19 cellular contexts compared by ENCODE assay signal in genomic region chr2:231111987-231112386, GRCh38. TPM values are rescaled to one million over a fixed set of nuclear protein-coding genes. Genes with fewer than 3 reads are reported as not detected.
A peak's percentile ranks its signal among the peaks of the same experiment; 100 is the strongest.
DNase-seq lines count a peak whose midpoint lies in the region; ATAC-seq and TF ChIP-seq lines count a peak whose summit lies in the region.
"Had no signal": no experiment of that assay in that cellular context is flagged by ENCODE, and none has a peak within 500 bp of the region (broad histone marks: within the 10 kb centered on the region; RNA-seq: fewer than 3 reads in every experiment).

No MANE protein-coding gene starts in this region.

- H3K4me3 Mint-ChIP-seq in activated naive CD8-positive, alpha-beta T cell, result no peak overlapping the region
- no peak overlapping the region for H3K4me3 Mint-ChIP-seq in activated naive CD8-positive, alpha-beta T cell treated with anti-CD3 and anti-CD28 coated beads, Interleukin-2, amount 50 U/mL, for 24 hours
- H3K4me3 Mint-ChIP-seq in stimulated activated naive B cell treated with anti-CD40 and anti-IgM and Interleukin-4, amounts not matched to agents 10 μg/mL and 1 μg/mL and 100 μg/mL, for 72 hours, result no peak overlapping the region
- H3K4me3 Mint-ChIP-seq in activated CD8-positive, alpha-beta T cell treated with anti-CD3 and anti-CD28 coated beads for 36 hours, result no peak overlapping the region
- H3K4me3 Mint-ChIP-seq: activated naive CD4-positive, alpha-beta T cell treated with anti-CD3 and anti-CD28 coated beads for 36 hours; brain; CD4-positive, CD25-positive, alpha-beta regulatory T cell; naive thymus-derived CD8-positive, alpha-beta T cell had no signal

- no peaks in the 10 kb centered on the region for H3K27me3 Mint-ChIP-seq in activated naive CD8-positive, alpha-beta T cell
- no peaks in the 10 kb centered on the region for H3K27me3 Mint-ChIP-seq in activated naive CD8-positive, alpha-beta T cell treated with anti-CD3 and anti-CD28 coated beads, Interleukin-2, amount 50 U/mL, for 24 hours
- H3K27me3 Mint-ChIP-seq in stimulated activated naive B cell treated with anti-CD40 and anti-IgM and Interleukin-4, amounts not matched to agents 10 μg/mL and 1 μg/mL and 100 μg/mL, for 72 hours, result no peaks in the 10 kb centered on the region
- no peaks in the 10 kb centered on the region for H3K27me3 Mint-ChIP-seq in activated CD8-positive, alpha-beta T cell treated with anti-CD3 and anti-CD28 coated beads for 36 hours
- H3K27me3 Mint-ChIP-seq: brain; CD4-positive, CD25-positive, alpha-beta regulatory T cell; naive thymus-derived CD8-positive, alpha-beta T cell had no signal

- H3K27ac Mint-ChIP-seq in activated naive CD8-positive, alpha-beta T cell, result peak overlapping the region; percentile 7
- H3K27ac Mint-ChIP-seq in activated naive CD8-positive, alpha-beta T cell treated with anti-CD3 and anti-CD28 coated beads, Interleukin-2, amount 50 U/mL, for 24 hours, result no peak overlapping the region
- peak overlapping the region; percentile 3 for H3K27ac Mint-ChIP-seq in stimulated activated naive B cell treated with anti-CD40 and anti-IgM and Interleukin-4, amounts not matched to agents 10 μg/mL and 1 μg/mL and 100 μg/mL, for 72 hours
- no peak overlapping the region for H3K27ac Mint-ChIP-seq in activated CD8-positive, alpha-beta T cell treated with anti-CD3 and anti-CD28 coated beads for 36 hours
- H3K27ac Mint-ChIP-seq: activated naive CD4-positive, alpha-beta T cell treated with anti-CD3 and anti-CD28 coated beads for 36 hours had no signal

- CTCF ChIA-PET in activated CD8-positive, alpha-beta T cell treated with anti-CD3 and anti-CD28 coated beads for 36 hours (lab: Charles Lee), result interaction anchor here (1.4 to 1.6 kb wide), 2 partner anchors 9 to 14 kb away, joined by 3 to 6 read pairs; no protein-coding TSS in a partner anchor

- in situ Hi-C loops in astrocyte of the spinal cord (cut with HindIII; ENCODE audit: low sequenced_read_pairs), result no loop called here

- H3K4me1 Mint-ChIP-seq in activated naive CD8-positive, alpha-beta T cell (ENCODE audit: low read depth), result peaks cover 5% of the 10 kb centered on the region
- H3K4me1 Mint-ChIP-seq in activated naive CD8-positive, alpha-beta T cell treated with anti-CD3 and anti-CD28 coated beads, Interleukin-2, amount 50 U/mL, for 24 hours, result no peaks in the 10 kb centered on the region
- H3K4me1 Mint-ChIP-seq in stimulated activated naive B cell treated with anti-CD40 and anti-IgM and Interleukin-4, amounts not matched to agents 10 μg/mL and 1 μg/mL and 100 μg/mL, for 72 hours, result no peaks in the 10 kb centered on the region
- peaks cover 2% of the 10 kb centered on the region for H3K4me1 Mint-ChIP-seq in activated CD8-positive, alpha-beta T cell treated with anti-CD3 and anti-CD28 coated beads for 36 hours (ENCODE audit: low read depth)

- no peak for ATAC-seq in activated naive CD8-positive, alpha-beta T cell treated with anti-CD3 and anti-CD28 coated beads, Interleukin-2, amount 50 U/mL, for 24 hours
- no peak for ATAC-seq in stimulated activated naive B cell treated with anti-CD40 and anti-IgM and Interleukin-4, amounts not matched to agents 10 μg/mL and 1 μg/mL and 100 μg/mL, for 72 hours (replicated peaks)
- no peak for ATAC-seq in activated CD8-positive, alpha-beta T cell treated with anti-CD3 and anti-CD28 coated beads for 36 hours
- ATAC-seq in GM18867 (IDR thresholded peaks at IDR 0.05; ENCODE audit: unreplicated experiment), result no peak
- ATAC-seq: naive thymus-derived CD8-positive, alpha-beta T cell had no signal

- H3K9me3 Mint-ChIP-seq in activated naive CD8-positive, alpha-beta T cell (ENCODE audit: low read depth), result no peaks in the 10 kb centered on the region
- H3K9me3 Mint-ChIP-seq in activated naive CD8-positive, alpha-beta T cell treated with anti-CD3 and anti-CD28 coated beads, Interleukin-2, amount 50 U/mL, for 24 hours, result no peaks in the 10 kb centered on the region
- no peaks in the 10 kb centered on the region for H3K9me3 Mint-ChIP-seq in stimulated activated naive B cell treated with anti-CD40 and anti-IgM and Interleukin-4, amounts not matched to agents 10 μg/mL and 1 μg/mL and 100 μg/mL, for 72 hours
- no peaks in the 10 kb centered on the region for H3K9me3 Mint-ChIP-seq in activated CD8-positive, alpha-beta T cell treated with anti-CD3 and anti-CD28 coated beads for 36 hours
- H3K9me3 Mint-ChIP-seq: activated naive CD4-positive, alpha-beta T cell treated with anti-CD3 and anti-CD28 coated beads for 36 hours; brain; CD4-positive, CD25-positive, alpha-beta regulatory T cell; naive thymus-derived CD8-positive, alpha-beta T cell had no signal

- H3K4me3 ChIP-seq in astrocyte of the spinal cord (ENCODE audit: low read depth, low read length), result no peak overlapping the region
- H3K4me3 ChIP-seq: prostate gland, SK-N-MC had no signal

- H3K36me3 Mint-ChIP-seq in activated naive CD8-positive, alpha-beta T cell, result peaks cover 27% of the 10 kb centered on the region
- peaks cover 46% of the 10 kb centered on the region for H3K36me3 Mint-ChIP-seq in activated naive CD8-positive, alpha-beta T cell treated with anti-CD3 and anti-CD28 coated beads, Interleukin-2, amount 50 U/mL, for 24 hours (ENCODE audit: low read depth)
- peaks cover 23 to 47% of the 10 kb centered on the region in 2 donors for H3K36me3 Mint-ChIP-seq in stimulated activated naive B cell treated with anti-CD40 and anti-IgM and Interleukin-4, amounts not matched to agents 10 μg/mL and 1 μg/mL and 100 μg/mL, for 72 hours
- H3K36me3 Mint-ChIP-seq in activated CD8-positive, alpha-beta T cell treated with anti-CD3 and anti-CD28 coated beads for 36 hours (ENCODE audit: low read depth), result peaks cover 43% of the 10 kb centered on the region

- DNase-seq in activated naive CD8-positive, alpha-beta T cell treated with anti-CD3 and anti-CD28 coated beads, Interleukin-2, amount 50 U/mL, for 24 hours, result no peak
- DNase-seq in astrocyte of the spinal cord (ENCODE audit: low read depth, low spot score), result peak; percentile 51
- peak; percentile 16 for DNase-seq in kidney tubule cell (ENCODE audit: low spot score)
- no peak for DNase-seq in stimulated activated naive B cell treated with anti-CD40 and anti-IgM and Interleukin-4, amounts not matched to agents 10 μg/mL and 1 μg/mL and 100 μg/mL, for 72 hours
- DNase-seq in activated CD8-positive, alpha-beta T cell treated with anti-CD3 and anti-CD28 coated beads for 36 hours, result no peak
- DNase-seq in globus pallidus (ENCODE audit: low spot score), result no peak
- DNase-seq: 8988T; activated CD4-positive, alpha-beta T cell treated with anti-CD3 and anti-CD28 coated beads for 4 hours; activated naive CD4-positive, alpha-beta T cell treated with anti-CD3 and anti-CD28 coated beads for 36 hours; CD4-positive, CD25-positive, alpha-beta regulatory T cell; H7; naive thymus-derived CD8-positive, alpha-beta T cell; NCI-H2107 had no signal

- intact Hi-C loops in activated CD8-positive, alpha-beta T cell treated with anti-CD3 and anti-CD28 coated beads for 36 hours (cut with micrococcal nuclease), result no loop called here

- POLR2A ChIA-PET in activated CD8-positive, alpha-beta T cell treated with anti-CD3 and anti-CD28 coated beads for 36 hours (lab: Charles Lee), result no interaction called here

- TF ChIP-seq CTCF in astrocyte of the spinal cord (IDR thresholded peaks at IDR 0.05; ENCODE audit: low read depth, low read length), result no peak
- TF ChIP-seq CTCF in activated CD8-positive, alpha-beta T cell treated with anti-CD3 and anti-CD28 coated beads for 36 hours (IDR thresholded peaks at IDR 0.05), result no peak

RNA-seq across cellular contexts. Expression of gene HTR2B, which starts 12.9 kb away (rescaled TPM):
- total RNA-seq in activated CD8-positive, alpha-beta T cell treated with anti-CD3 and anti-CD28 coated beads for 36 hours, result not detected
- total RNA-seq: activated naive CD4-positive, alpha-beta T cell treated with anti-CD3 and anti-CD28 coated beads for 36 hours; H7; MCF 10A; naive thymus-derived CD8-positive, alpha-beta T cell; prostate gland had no signal

RNA-seq across cellular contexts. Expression of gene PSMD1, which starts 55.3 kb away (rescaled TPM):
- total RNA-seq in activated CD8-positive, alpha-beta T cell treated with anti-CD3 and anti-CD28 coated beads for 36 hours, result 100 to 1,000 TPM; 106 to 114 TPM

Comparison
In these comparisons a context has a peak if more than half of its experiments do, and no peak if none do; other contexts are left out.
1. H3K27ac Mint-ChIP-seq: peak in activated naive CD8-positive, alpha-beta T cell (single experiment) and stimulated activated naive B cell treated with anti-CD40 and anti-IgM and Interleukin-4, amounts not matched to agents 10 μg/mL and 1 μg/mL and 100 μg/mL, for 72 hours (single experiment); none in activated naive CD8-positive, alpha-beta T cell treated with anti-CD3 and anti-CD28 coated beads, Interleukin-2, amount 50 U/mL, for 24 hours (single experiment) and activated CD8-positive, alpha-beta T cell treated with anti-CD3 and anti-CD28 coated beads for 36 hours (single experiment).
2. DNase-seq: peak in astrocyte of the spinal cord (single experiment) and kidney tubule cell (single experiment); none in activated naive CD8-positive, alpha-beta T cell treated with anti-CD3 and anti-CD28 coated beads, Interleukin-2, amount 50 U/mL, for 24 hours (single experiment), stimulated activated naive B cell treated with anti-CD40 and anti-IgM and Interleukin-4, amounts not matched to agents 10 μg/mL and 1 μg/mL and 100 μg/mL, for 72 hours (single experiment), activated CD8-positive, alpha-beta T cell treated with anti-CD3 and anti-CD28 coated beads for 36 hours (single experiment) and globus pallidus (single experiment).